ENCODE assay signal across 8 cellular contexts in genomic region chr13:34156841-34157365, GRCh38.
A peak's percentile ranks its signal among the peaks of the same experiment; 100 is the strongest.
DNase-seq lines count a peak whose midpoint lies in the region; ATAC-seq and TF ChIP-seq lines count a peak whose summit lies in the region.

No MANE protein-coding gene starts in this region.

- peak overlapping the region in 3 of 4 donors; percentile 0 to 70 (median 63) for H3K4me3 Mint-ChIP-seq in CD4-positive, CD25-positive, alpha-beta regulatory T cell
- no peak overlapping the region for H3K4me3 Mint-ChIP-seq in activated T-cell treated with anti-CD3 and anti-CD28 coated beads, Interleukin-2, amount 50 U/mL, for 4 hours

- peaks cover 4 to 5% (median 5%) of the 10 kb centered on the region in 4 donors for H3K4me1 Mint-ChIP-seq in CD4-positive, CD25-positive, alpha-beta regulatory T cell
- peaks cover 5% of the 10 kb centered on the region for H3K4me1 Mint-ChIP-seq in activated T-cell treated with anti-CD3 and anti-CD28 coated beads, Interleukin-2, amount 50 U/mL, for 4 hours (ENCODE audit: low read depth)

- H3K4me1 ChIP-seq in CD4-positive, CD25-positive, alpha-beta regulatory T cell (ENCODE audit: control insufficient read depth, insufficient read depth, low read length, poor library complexity, severe bottlenecking) = no peaks in the 10 kb centered on the region
- H3K4me1 ChIP-seq in MM.1S (ENCODE audit: low read length) = no peaks in the 10 kb centered on the region

- H3K27ac ChIP-seq in CD4-positive, CD25-positive, alpha-beta regulatory T cell (ENCODE audit: insufficient read depth, low read length, poor library complexity, severe bottlenecking) = no peak overlapping the region
- no peak overlapping the region for H3K27ac ChIP-seq in MM.1S (ENCODE audit: low read length)

- H3K9me3 Mint-ChIP-seq in CD4-positive, CD25-positive, alpha-beta regulatory T cell = peaks cover 0 to 6% (median 2%) of the 10 kb centered on the region in 7 donors
- H3K9me3 Mint-ChIP-seq in activated T-cell treated with anti-CD3 and anti-CD28 coated beads, Interleukin-2, amount 50 U/mL, for 4 hours = no peaks in the 10 kb centered on the region

- H3K27me3 Mint-ChIP-seq in CD4-positive, CD25-positive, alpha-beta regulatory T cell = no peaks in the 10 kb centered on the region
- peaks cover 1% of the 10 kb centered on the region for H3K27me3 Mint-ChIP-seq in activated T-cell treated with anti-CD3 and anti-CD28 coated beads, Interleukin-2, amount 50 U/mL, for 4 hours (ENCODE audit: low read depth)

- H3K27me3 ChIP-seq in CD4-positive, CD25-positive, alpha-beta regulatory T cell (ENCODE audit: control insufficient read depth, insufficient read depth, low read length) = peaks cover 1% of the 10 kb centered on the region
- H3K27me3 ChIP-seq in MM.1S (replicated peaks; ENCODE audit: insufficient read depth, low read length) = no peaks in the 10 kb centered on the region

- peak overlapping the region; percentile 42 for H3K4me3 ChIP-seq in CD4-positive, CD25-positive, alpha-beta regulatory T cell (ENCODE audit: low read depth, low read length)
- no peak overlapping the region for H3K4me3 ChIP-seq in MM.1S (ENCODE audit: low read length)

- no peaks in the 10 kb centered on the region for H3K36me3 ChIP-seq in CD4-positive, CD25-positive, alpha-beta regulatory T cell (ENCODE audit: control insufficient read depth, insufficient read depth, low read length)
- no peaks in the 10 kb centered on the region for H3K36me3 ChIP-seq in MM.1S (replicated peaks; ENCODE audit: insufficient read depth, low read length)

- H3K9me3 ChIP-seq in CD4-positive, CD25-positive, alpha-beta regulatory T cell (ENCODE audit: control insufficient read depth in 2 of 2, low read length in 2 of 2) = no peaks in the 10 kb centered on the region
- H3K9me3 ChIP-seq in MM.1S (replicated peaks; ENCODE audit: insufficient read depth, low read length) = no peaks in the 10 kb centered on the region

- H3F3A ChIP-seq in MM.1S (ENCODE audit: insufficient read depth, low read length) = no peaks in the 10 kb centered on the region

- no peaks in the 10 kb centered on the region for H3K36me3 Mint-ChIP-seq in CD4-positive, CD25-positive, alpha-beta regulatory T cell
- H3K36me3 Mint-ChIP-seq in activated T-cell treated with anti-CD3 and anti-CD28 coated beads, Interleukin-2, amount 50 U/mL, for 4 hours (ENCODE audit: insufficient read depth) = no peaks in the 10 kb centered on the region

- no peak overlapping the region for H2AFZ ChIP-seq in MM.1S (ENCODE audit: low read length)

- peak; percentile 70 for ATAC-seq in CD4-positive, CD25-positive, alpha-beta regulatory T cell (ENCODE audit: low read depth in 2 of 2)
- ATAC-seq in HG03135 (IDR thresholded peaks at IDR 0.05; ENCODE audit: unreplicated experiment) = peak; percentile 100
- ATAC-seq in activated T-cell treated with anti-CD3 and anti-CD28 coated beads, Interleukin-2, amount 50 U/mL, for 4 hours = peak; percentile 87 to 89

- no peak overlapping the region for H3K9ac ChIP-seq in MM.1S (ENCODE audit: low read length)

- no peak for TF ChIP-seq CTCF in MM.1S (IDR thresholded peaks at IDR 0.05; ENCODE audit: low read length)

- H3K9me2 ChIP-seq in MM.1S (replicated peaks; ENCODE audit: insufficient read depth, low read length) = no peaks in the 10 kb centered on the region

- H3K4me2 ChIP-seq in MM.1S (ENCODE audit: low read depth, low read length) = no peak overlapping the region

- no peaks in the 10 kb centered on the region for H4K20me1 ChIP-seq in MM.1S (ENCODE audit: insufficient read depth, low read length)

- DNase-seq in CD4-positive, CD25-positive, alpha-beta regulatory T cell = peak in 2 of 3 donors; percentile 6 to 71
- DNase-seq in GM19238 (ENCODE audit: insufficient read length, low spot score) (peak; percentile 32), NCI-H510A (lab: John Stamatoyannopoulos, UW) (peak; percentile 39), glomerular endothelial cell (ENCODE audit: extremely low read depth, low read depth, low spot score) (peak; percentile 95), putamen (ENCODE audit: low spot score) (peak; percentile 47), MM.1S (no peak)
- DNase-seq in activated T-cell treated with anti-CD3 and anti-CD28 coated beads, Interleukin-2, amount 50 U/mL, for 4 hours = peak; percentile 6

- H3K27ac Mint-ChIP-seq in CD4-positive, CD25-positive, alpha-beta regulatory T cell = peak overlapping the region in 2 of 3 donors; percentile 63 to 79

- H3K79me2 ChIP-seq in MM.1S (ENCODE audit: low read length) = no peaks in the 10 kb centered on the region
